In the genomic region with DNA sequence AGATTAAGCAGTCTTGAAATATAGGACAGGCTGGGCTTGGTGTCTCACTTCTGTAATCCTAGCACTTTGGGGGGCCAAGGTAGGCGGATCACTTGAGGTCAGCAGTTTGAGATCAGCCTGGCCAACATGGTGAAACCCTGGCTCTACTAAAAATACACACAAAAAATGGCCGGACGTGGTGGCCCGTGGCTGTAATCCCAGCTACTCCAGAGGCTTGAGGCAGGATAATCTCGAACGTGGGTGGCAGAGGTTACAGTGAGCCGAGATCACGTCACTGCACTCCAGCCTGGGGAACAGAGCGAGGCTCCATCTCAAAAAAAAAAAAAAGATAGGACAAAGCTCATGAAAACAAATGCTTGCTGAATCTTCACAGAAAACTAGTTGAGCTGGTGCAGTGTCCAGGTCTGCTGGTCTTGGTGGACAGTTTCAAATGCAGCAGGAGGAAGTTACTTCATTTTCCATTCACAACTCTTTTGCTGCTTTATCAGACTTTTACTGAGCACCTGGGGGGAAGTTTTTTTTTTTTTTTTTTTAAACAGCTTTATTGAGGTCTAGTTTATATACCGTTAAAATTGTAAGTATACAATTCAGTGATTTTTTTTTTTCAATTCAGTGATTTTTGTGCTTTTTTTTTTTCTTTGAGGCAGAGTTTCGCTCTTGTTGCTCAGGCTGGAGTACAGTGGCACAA, we compare ENCODE assay signal across 20 cellular contexts. TPM values are rescaled to one million over a fixed set of nuclear protein-coding genes. Genes with fewer than 3 reads are reported as not detected.
"Had no signal": no experiment of that assay in that cellular context is flagged by ENCODE, and none has a peak within 500 bp of the region (broad histone marks: within the 10 kb centered on the region; RNA-seq: fewer than 3 reads in every experiment).

No MANE protein-coding gene starts in this region.

- H3K9me3 Mint-ChIP-seq: activated CD4-positive, alpha-beta T cell treated with anti-CD3 and anti-CD28 coated beads, Interleukin-2, amount 10 ng/mL, durations not matched to agents 7 days and 5 days; activated naive CD4-positive, alpha-beta T cell treated with anti-CD3 and anti-CD28 coated beads for 36 hours; activated T-helper 17 cell treated with anti-CD3 and anti-CD28 coated beads, Interleukin-2, amount 50 U/mL, for 72 hours had no signal

- H3K27ac ChIP-seq: colonic mucosa, gastroesophageal sphincter had no signal

- H3K4me3 Mint-ChIP-seq: activated CD4-positive, alpha-beta T cell treated with anti-CD3 and anti-CD28 coated beads, Interleukin-2, amount 10 ng/mL, durations not matched to agents 7 days and 5 days; activated naive CD4-positive, alpha-beta T cell treated with anti-CD3 and anti-CD28 coated beads for 36 hours; activated T-helper 17 cell treated with anti-CD3 and anti-CD28 coated beads, Interleukin-2, amount 50 U/mL, for 72 hours had no signal

- H3K27me3 Mint-ChIP-seq: activated CD4-positive, alpha-beta T cell treated with anti-CD3 and anti-CD28 coated beads, Interleukin-2, amount 10 ng/mL, durations not matched to agents 7 days and 5 days; activated T-helper 17 cell treated with anti-CD3 and anti-CD28 coated beads, Interleukin-2, amount 50 U/mL, for 72 hours had no signal

- ATAC-seq: activated T-helper 17 cell treated with anti-CD3 and anti-CD28 coated beads, Interleukin-2, amount 50 U/mL, for 72 hours; gastroesophageal sphincter had no signal

- H3K4me3 ChIP-seq: colonic mucosa, gastroesophageal sphincter, lung had no signal

- H3K36me3 ChIP-seq: colonic mucosa, gastroesophageal sphincter had no signal

- H3K9me3 ChIP-seq: colonic mucosa, gastroesophageal sphincter had no signal

- H3K4me1 ChIP-seq: colonic mucosa, gastroesophageal sphincter had no signal

- H3K27ac Mint-ChIP-seq: activated CD4-positive, alpha-beta T cell treated with anti-CD3 and anti-CD28 coated beads, Interleukin-2, amount 10 ng/mL, durations not matched to agents 7 days and 5 days; activated naive CD4-positive, alpha-beta T cell treated with anti-CD3 and anti-CD28 coated beads for 36 hours; activated T-helper 17 cell treated with anti-CD3 and anti-CD28 coated beads, Interleukin-2, amount 50 U/mL, for 72 hours had no signal

- H3K27me3 ChIP-seq: colonic mucosa, gastroesophageal sphincter had no signal

- DNase-seq: activated CD4-positive, alpha-beta T cell treated with anti-CD3 and anti-CD28 coated beads, Interleukin-2, amount 10 ng/mL, durations not matched to agents 7 days and 5 days; activated CD4-positive, CD25-positive, alpha-beta regulatory T cell; activated naive CD4-positive, alpha-beta T cell treated with anti-CD3 and anti-CD28 coated beads for 36 hours; activated T-cell treated with anti-CD3 and anti-CD28 coated beads for 4 hours; caudate nucleus; colonic mucosa; effector CD4-positive, alpha-beta T cell; hippocampal formation; kidney glomerular epithelial cell; midbrain; posterior cingulate gyrus; stimulated activated CD4-positive, alpha-beta T cell treated with anti-CD3 and anti-CD28 coated beads, Interleukin-1b, Interleukin-23, amount 100 ng/mL, for 48 hours; stimulated activated naive CD4-positive, alpha-beta T cell treated with Interleukin-2 at 50 U/mL for 16 hours; T1000; trophoblast cell had no signal

- H3K4me1 Mint-ChIP-seq: activated CD4-positive, alpha-beta T cell treated with anti-CD3 and anti-CD28 coated beads, Interleukin-2, amount 10 ng/mL, durations not matched to agents 7 days and 5 days; activated T-helper 17 cell treated with anti-CD3 and anti-CD28 coated beads, Interleukin-2, amount 50 U/mL, for 72 hours had no signal

RNA-seq across cellular contexts. Expression of gene TNFRSF17, which starts 56.7 kb away (rescaled TPM):
- total RNA-seq: activated CD4-positive, alpha-beta T cell treated with anti-CD3 and anti-CD28 coated beads, Interleukin-2, amount 10 ng/mL, durations not matched to agents 7 days and 5 days; activated CD8-positive, alpha-beta memory T cell treated with anti-CD3 and anti-CD28 coated beads for 36 hours; activated naive CD4-positive, alpha-beta T cell treated with anti-CD3 and anti-CD28 coated beads for 36 hours; activated T-helper 17 cell treated with anti-CD3 and anti-CD28 coated beads, Interleukin-2, amount 50 U/mL, for 72 hours; fibroblast of lung had no signal
- polyA plus RNA-seq: fibroblast of lung had no signal
